In the genomic region with DNA sequence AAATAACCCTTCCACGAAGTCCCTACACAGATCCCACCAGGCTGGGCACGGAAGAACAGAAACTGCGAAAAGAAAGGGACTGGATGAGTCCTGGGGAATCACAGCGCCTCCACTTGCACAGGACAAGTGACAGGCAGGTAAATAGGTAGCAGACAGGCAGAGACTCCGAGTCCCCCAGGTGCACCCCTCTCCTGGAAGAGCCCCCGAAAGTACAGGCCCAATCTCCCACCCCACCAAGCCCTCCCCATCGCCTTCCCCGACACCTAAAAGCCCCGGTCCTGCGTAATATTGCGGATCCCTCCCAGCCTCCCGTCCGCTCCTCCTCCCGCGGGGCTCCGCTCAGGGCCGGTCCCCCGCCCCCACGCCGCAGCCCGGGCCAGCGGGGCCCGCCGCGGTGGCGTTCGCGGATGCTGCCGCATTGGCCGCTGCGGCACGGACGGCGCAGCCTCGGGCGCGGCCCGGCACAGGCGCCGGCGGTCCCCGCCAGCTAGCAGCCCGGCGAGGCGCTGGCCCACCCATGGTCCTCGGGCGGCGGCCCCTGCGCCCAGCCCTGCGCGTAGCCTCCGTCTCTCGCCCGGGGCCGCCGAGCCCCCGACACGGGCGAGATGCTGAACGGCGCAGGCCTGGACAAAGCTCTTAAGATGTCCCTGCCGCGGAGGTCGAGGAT, we compare ENCODE assay signal across 8 cellular contexts. TPM values are rescaled to one million over a fixed set of nuclear protein-coding genes. Genes with fewer than 3 reads are reported as not detected.
DNase-seq lines count a peak whose midpoint lies in the region; ATAC-seq and TF ChIP-seq lines count a peak whose summit lies in the region.

Gene ATP8A2 (plus strand): TSS at position 367 of the 667 bp plus-strand sequence. CDS start 239 bp downstream, at position 606.

- H3K27ac ChIP-seq in osteoblast (ENCODE audit: low read depth, low read length): no peak within 1 kb of the TSS

- intact Hi-C loops in Calu3 (cut with micrococcal nuclease; ENCODE audit: unreplicated experiment): no loop called here
- intact Hi-C loops in posterior vena cava (cut with DNase I): no loop called here

- H3K4me3 Mint-ChIP-seq in Calu3 (ENCODE audit: low read depth, unreplicated experiment): peak within 1 kb of the TSS; percentile 53

- TF ChIP-seq CTCF in Calu3 (IDR thresholded peaks at IDR 0.05; ENCODE audit: unreplicated experiment) (no peak), osteoblast (IDR thresholded peaks at IDR 0.05; ENCODE audit: extremely low read depth, low read depth, low read length) (no peak)

- H3K9me3 Mint-ChIP-seq in Calu3 (ENCODE audit: low read depth, unreplicated experiment): no peaks in the 10 kb centered on the region

- no peak within 1 kb of the TSS for H3K27ac Mint-ChIP-seq in Calu3 (ENCODE audit: unreplicated experiment)

- peaks cover 59% of the 10 kb centered on the region for H3K27me3 ChIP-seq in osteoblast (ENCODE audit: insufficient read depth, low read length)

- ATAC-seq in HG03095 (IDR thresholded peaks at IDR 0.05; ENCODE audit: unreplicated experiment): no peak

- H3K9me3 ChIP-seq in osteoblast (ENCODE audit: low read depth, low read length): no peaks in the 10 kb centered on the region

- peaks cover 81% of the 10 kb centered on the region for H3K27me3 Mint-ChIP-seq in Calu3 (ENCODE audit: unreplicated experiment)

- H3K36me3 ChIP-seq in osteoblast (ENCODE audit: insufficient read depth, low read length): no peaks in the 10 kb centered on the region

- peak within 1 kb of the TSS; percentile 45 for H3K4me2 ChIP-seq in osteoblast (ENCODE audit: insufficient read depth, low read length)

- no peaks in the 10 kb centered on the region for H4K20me1 ChIP-seq in osteoblast (ENCODE audit: insufficient read depth, low read length)

- no peaks in the 10 kb centered on the region for H3K79me2 ChIP-seq in osteoblast (ENCODE audit: insufficient read depth, low read length)

- H3K36me3 Mint-ChIP-seq in Calu3 (ENCODE audit: insufficient read depth, unreplicated experiment): no peaks in the 10 kb centered on the region

- no peaks in the 10 kb centered on the region for H3K4me1 Mint-ChIP-seq in Calu3 (ENCODE audit: low read depth, unreplicated experiment)

- no peaks in the 10 kb centered on the region for H3K4me1 ChIP-seq in osteoblast (ENCODE audit: insufficient read depth, low read length)

- H3K4me3 ChIP-seq in osteoblast (ENCODE audit: insufficient read depth, low read length): peak within 1 kb of the TSS; percentile 30

- no TSS peak for BruUV-seq in Calu3 (replicated peaks; lab: Mats Ljungman, UMichigan)

- no peak for DNase-seq in Calu3
- peak; percentile 61 for DNase-seq in NCI-H2227 (lab: John Stamatoyannopoulos, UW; ENCODE audit: unreplicated experiment)
- peak; percentile 63 for DNase-seq in ecto neural progenitor cell (ENCODE audit: low spot score)
- DNase-seq in osteoblast (ENCODE audit: insufficient read length, low spot score, missing footprints): peak; percentile 70
- no peak for DNase-seq in 8988T
- DNase-seq in posterior vena cava (ENCODE audit: low spot score): no peak
- no peak for DNase-seq in GM19238 (ENCODE audit: insufficient read length, low spot score)

- H2AFZ ChIP-seq in osteoblast (ENCODE audit: low read length): no peak within 1 kb of the TSS

- CTCF ChIA-PET in Calu3 (lab: Charles Lee): no interaction called here

RNA-seq across cellular contexts. Expression of gene ATP8A2, which starts in this region (rescaled TPM):
- total RNA-seq in Calu3 (2022) (0.05 and 0.07 TPM in 2 replicates), osteoblast (0.72 and 0.88 TPM in 2 replicates), posterior vena cava (under 1 TPM; 0.24 to 0.60 TPM)

Comparison
In these comparisons a context has a peak if more than half of its experiments do, and no peak if none do; other contexts are left out.
1. Peak in DNase-seq, H3K4me3 ChIP-seq and H3K4me2 ChIP-seq in osteoblast; RNA of the gene not detected or under 1 TPM.
2. DNase-seq: peak in NCI-H2227 (single experiment) and ecto neural progenitor cell (single experiment); none in Calu3 (single experiment), 8988T (single experiment), posterior vena cava (single experiment) and GM19238 (single experiment).